Comparison of ENCODE assay signal across 17 cellular contexts in the genomic region with DNA sequence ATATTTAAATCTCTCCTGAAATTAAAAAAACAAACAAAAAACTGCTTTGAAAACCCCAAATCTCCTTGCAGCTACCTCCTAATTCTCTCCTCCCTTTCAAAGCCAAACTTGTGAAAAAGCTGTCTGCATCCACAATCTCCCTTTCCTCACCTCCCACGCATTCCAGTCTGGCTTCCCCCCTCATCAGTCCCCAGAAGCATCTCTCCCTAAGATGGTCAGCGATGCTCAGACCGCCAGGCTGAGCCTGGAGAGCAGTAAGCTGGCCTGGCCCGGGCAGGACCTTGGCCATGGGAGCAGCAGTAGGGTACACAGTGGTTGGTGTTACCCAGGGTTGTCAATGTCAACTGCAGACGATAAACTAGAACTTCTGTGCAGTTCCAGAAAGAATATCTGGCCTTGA. TPM values are rescaled to one million over a fixed set of nuclear protein-coding genes. Genes with fewer than 3 reads are reported as not detected.
DNase-seq lines count a peak whose midpoint lies in the region; ATAC-seq and TF ChIP-seq lines count a peak whose summit lies in the region.
"Had no signal": no experiment of that assay in that cellular context is flagged by ENCODE, and none has a peak within 500 bp of the region (broad histone marks: within the 10 kb centered on the region; RNA-seq: fewer than 3 reads in every experiment).

No MANE protein-coding gene starts in this region.

- H3K4me3 Mint-ChIP-seq in natural killer cell treated with Interleukin-12 subunit alpha and Interleukin-12 subunit beta and Interleukin-15 and Interleukin-18, amount 100 ng/mL, for 72 hours = no peak overlapping the region
- H3K4me3 Mint-ChIP-seq in natural killer cell = no peak overlapping the region
- H3K4me3 Mint-ChIP-seq in chondrocyte (ENCODE audit: unreplicated experiment) = no peak overlapping the region

- H3K36me3 ChIP-seq in SJSA1 (no peaks in the 10 kb centered on the region), upper lobe of right lung (no peaks in the 10 kb centered on the region)

- H3K4me1 ChIP-seq in SJSA1 (replicated peaks) (peaks cover 55% of the 10 kb centered on the region), upper lobe of right lung (no peaks in the 10 kb centered on the region)

- no peak for DNase-seq in natural killer cell treated with Interleukin-12 subunit alpha and Interleukin-12 subunit beta and Interleukin-15 and Interleukin-18, amount 100 ng/mL, for 72 hours (ENCODE audit: low spot score)
- DNase-seq in natural killer cell (no peak), SJSA1 (ENCODE audit: low read depth in 1 of 2, low spot score in 2 of 2) (no peak), chondrocyte (ENCODE audit: low spot score) (peak; percentile 67), upper lobe of right lung (peak; percentile 36), SKM-1 (lab: John Stamatoyannopoulos, UW; ENCODE audit: unreplicated experiment) (no peak)
- DNase-seq: DMS 273 treated with DMSO at 0.1 percent for 48 hours, EL, HCEC 1CT, Kasumi-1, NCI-H1417, NCI-H1930, NCI-H2171, NCI-H510A, NCI-H82 had no signal

- no peaks in the 10 kb centered on the region for H3K9me3 Mint-ChIP-seq in natural killer cell treated with Interleukin-12 subunit alpha and Interleukin-12 subunit beta and Interleukin-15 and Interleukin-18, amount 100 ng/mL, for 72 hours
- H3K9me3 Mint-ChIP-seq in natural killer cell (no peaks in the 10 kb centered on the region), chondrocyte (ENCODE audit: low read depth) (peaks cover 2% of the 10 kb centered on the region)

- H3K9me3 ChIP-seq in SJSA1 (replicated peaks) (no peaks in the 10 kb centered on the region), upper lobe of right lung (no peaks in the 10 kb centered on the region)

- H3K36me3 Mint-ChIP-seq in natural killer cell treated with Interleukin-12 subunit alpha and Interleukin-12 subunit beta and Interleukin-15 and Interleukin-18, amount 100 ng/mL, for 72 hours = no peaks in the 10 kb centered on the region
- H3K36me3 Mint-ChIP-seq in natural killer cell = no peaks in the 10 kb centered on the region
- H3K36me3 Mint-ChIP-seq in chondrocyte (ENCODE audit: low read depth) = no peaks in the 10 kb centered on the region

- peaks cover 12 to 26% of the 10 kb centered on the region in 2 donors for H3K4me1 Mint-ChIP-seq in natural killer cell treated with Interleukin-12 subunit alpha and Interleukin-12 subunit beta and Interleukin-15 and Interleukin-18, amount 100 ng/mL, for 72 hours (ENCODE audit: low read depth in 2 of 2)
- peaks cover 8 to 9% of the 10 kb centered on the region in 2 donors for H3K4me1 Mint-ChIP-seq in natural killer cell
- peaks cover 18% of the 10 kb centered on the region for H3K4me1 Mint-ChIP-seq in chondrocyte (ENCODE audit: low read depth)

- intact Hi-C loops in natural killer cell (cut with micrococcal nuclease) = no loop called here
- intact Hi-C loops in upper lobe of right lung (cut with DNase I) = no loop called here

- H3K27me3 Mint-ChIP-seq in natural killer cell treated with Interleukin-12 subunit alpha and Interleukin-12 subunit beta and Interleukin-15 and Interleukin-18, amount 100 ng/mL, for 72 hours = peaks cover 0 to 3% of the 10 kb centered on the region in 2 donors
- peaks cover 0 to 8% of the 10 kb centered on the region in 2 donors for H3K27me3 Mint-ChIP-seq in natural killer cell (ENCODE audit: low read depth in 2 of 2)
- no peaks in the 10 kb centered on the region for H3K27me3 Mint-ChIP-seq in chondrocyte (ENCODE audit: low read depth)

- H3K27me3 ChIP-seq in SJSA1 (replicated peaks) = no peaks in the 10 kb centered on the region
- no peaks in the 10 kb centered on the region for H3K27me3 ChIP-seq in upper lobe of right lung
- H3K27me3 ChIP-seq: BLaER1 treated with 17β-estradiol and CSF1 and Interleukin-3, amounts not matched to agents 10 nM and 100 nM had no signal

- no peak for ATAC-seq in natural killer cell treated with Interleukin-12 subunit alpha and Interleukin-12 subunit beta and Interleukin-15 and Interleukin-18, amount 100 ng/mL, for 72 hours
- no peak for ATAC-seq in natural killer cell
- no peak for ATAC-seq in upper lobe of right lung
- no peak for ATAC-seq in GM21723 (IDR thresholded peaks at IDR 0.05; ENCODE audit: unreplicated experiment)

- TF ChIP-seq CTCF in natural killer cell (IDR thresholded peaks at IDR 0.05) (no peak), chondrocyte (IDR thresholded peaks at IDR 0.05) (no peak), upper lobe of right lung (IDR thresholded peaks at IDR 0.05) (no peak)

- H3K27ac Mint-ChIP-seq in natural killer cell treated with Interleukin-12 subunit alpha and Interleukin-12 subunit beta and Interleukin-15 and Interleukin-18, amount 100 ng/mL, for 72 hours = peak overlapping the region; percentile 71 to 89
- H3K27ac Mint-ChIP-seq in natural killer cell = no peak overlapping the region
- no peak overlapping the region for H3K27ac Mint-ChIP-seq in chondrocyte (ENCODE audit: unreplicated experiment)

- H3K27ac ChIP-seq in SJSA1 (peak overlapping the region; percentile 76), upper lobe of right lung (no peak overlapping the region)

- H3K4me3 ChIP-seq in SJSA1 (no peak overlapping the region), upper lobe of right lung (no peak overlapping the region)
- H3K4me3 ChIP-seq: BLaER1 treated with 17β-estradiol and CSF1 and Interleukin-3, amounts not matched to agents 10 nM and 100 nM had no signal

RNA-seq across cellular contexts. Expression of gene BLM, which starts 32.9 kb away (rescaled TPM):
- 10 to 100 TPM; 49.6 to 58.7 TPM for total RNA-seq in natural killer cell treated with Interleukin-12 subunit alpha and Interleukin-12 subunit beta and Interleukin-15 and Interleukin-18, amount 100 ng/mL, for 72 hours
- total RNA-seq in natural killer cell (10 to 100 TPM in 2 of 3 donors, 1 to 10 TPM in 1; 9.9 to 15.9 (median 14.1) TPM), chondrocyte (2.3 to 4.1 TPM (median 3.5 TPM) in 3 replicates), upper lobe of right lung (1.5 TPM)
- 25.0 and 51.0 TPM in 2 replicates for total RNA-seq in SJSA1 (2014; rRNA removed; shearing (Covaris generic))

Comparison
In these comparisons a context has a peak if more than half of its experiments do, and no peak if none do; other contexts are left out.
1. H3K27ac Mint-ChIP-seq: peak in natural killer cell treated with Interleukin-12 subunit alpha and Interleukin-12 subunit beta and Interleukin-15 and Interleukin-18, amount 100 ng/mL, for 72 hours (2 of 2); none in natural killer cell (0 of 2) and chondrocyte (single experiment).
2. DNase-seq: peak in chondrocyte (single experiment) and upper lobe of right lung (single experiment); none in natural killer cell treated with Interleukin-12 subunit alpha and Interleukin-12 subunit beta and Interleukin-15 and Interleukin-18, amount 100 ng/mL, for 72 hours (single experiment), natural killer cell (single experiment), SJSA1 (0 of 2) and SKM-1 (single experiment).